Comparison of ENCODE assay signal across 8 cellular contexts in genomic region chr6:53359843-53360834, GRCh38. TPM values are rescaled to one million over a fixed set of nuclear protein-coding genes. Genes with fewer than 3 reads are reported as not detected.
DNase-seq lines count a peak whose midpoint lies in the region; ATAC-seq and TF ChIP-seq lines count a peak whose summit lies in the region.

No MANE protein-coding gene starts in this region.

- H3K27me3 Mint-ChIP-seq in natural killer cell (ENCODE audit: low read depth in 2 of 2): no peaks in the 10 kb centered on the region

- no peak for TF ChIP-seq CTCF in natural killer cell (IDR thresholded peaks at IDR 0.05)

- peaks cover 42 to 44% of the 10 kb centered on the region in 2 donors for H3K4me1 Mint-ChIP-seq in natural killer cell

- peak overlapping the region; percentile 97 to 99 for H3K27ac Mint-ChIP-seq in natural killer cell

- H3K36me3 ChIP-seq in duodenal mucosa (ENCODE audit: control insufficient read depth in 1 of 2, insufficient read depth in 2 of 2, low read length in 2 of 2): no peaks in the 10 kb centered on the region

- H3K9me3 ChIP-seq in duodenal mucosa (ENCODE audit: control insufficient read depth in 1 of 2, low read length in 2 of 2): no peaks in the 10 kb centered on the region

- ATAC-seq in natural killer cell: peak in 2 of 3 donors; percentile 2 to 17
- no peak for ATAC-seq in GM19397 (IDR thresholded peaks at IDR 0.05; ENCODE audit: unreplicated experiment)
- no peak for ATAC-seq in GM19467 (IDR thresholded peaks at IDR 0.05; ENCODE audit: unreplicated experiment)

- H3K27ac ChIP-seq in duodenal mucosa (ENCODE audit: low read depth, low read length): peak overlapping the region; percentile 88

- H3K4me3 Mint-ChIP-seq in natural killer cell: peak overlapping the region; percentile 93

- H3K36me3 Mint-ChIP-seq in natural killer cell: no peaks in the 10 kb centered on the region

- DNase-seq in AG08395 (ENCODE audit: low spot score) (peak; percentile 15), GM19238 (ENCODE audit: insufficient read length, low spot score) (peak; percentile 18), OCI-M2 (lab: John Stamatoyannopoulos, UW; ENCODE audit: unreplicated experiment) (peak; percentile 74), natural killer cell (no peak)
- no peak for DNase-seq in stimulated activated CD4-positive, alpha-beta T cell treated with anti-CD3 and anti-CD28 coated beads, Interleukin-4, amount 100 ng/mL, for 24 hours

- H3K4me1 ChIP-seq in duodenal mucosa (ENCODE audit: control insufficient read depth in 1 of 2, insufficient read depth in 2 of 2, low read length in 2 of 2): peaks cover 11 to 12% of the 10 kb centered on the region in 2 donors

- H3K27me3 ChIP-seq in duodenal mucosa (ENCODE audit: control insufficient read depth in 1 of 2, insufficient read depth in 2 of 2, low read length in 2 of 2): no peaks in the 10 kb centered on the region

- H3K4me3 ChIP-seq in duodenal mucosa (ENCODE audit: low read depth in 1 of 2, low read length in 2 of 2): peak overlapping the region; percentile 83 to 90

- no peaks in the 10 kb centered on the region for H3K9me3 Mint-ChIP-seq in natural killer cell

- H3K9ac ChIP-seq in duodenal mucosa (ENCODE audit: low read depth in 1 of 2, low read length in 2 of 2): peak overlapping the region; percentile 70 to 97

- intact Hi-C loops in natural killer cell (cut with micrococcal nuclease): loop anchor here (1.0 to 10.0 kb wide), 3 partner anchors 11 to 1075 kb away; partner anchors contain the start of gene MCM3

RNA-seq across cellular contexts. Expression of gene ELOVL5, which starts 11.4 kb away (rescaled TPM):
- 10 to 100 TPM; 72.1 to 99.5 (median 73.7) TPM for total RNA-seq in natural killer cell

Comparison
In these comparisons a context has a peak if more than half of its experiments do, and no peak if none do; other contexts are left out.
1. DNase-seq: peak in AG08395 (single experiment), GM19238 (single experiment) and OCI-M2 (single experiment); none in natural killer cell (single experiment) and stimulated activated CD4-positive, alpha-beta T cell treated with anti-CD3 and anti-CD28 coated beads, Interleukin-4, amount 100 ng/mL, for 24 hours (single experiment).
2. ATAC-seq: peak in natural killer cell (2 of 3); none in GM19397 (single experiment) and GM19467 (single experiment).